ENCODE assay signal across 16 cellular contexts in genomic region chr3:194268659-194269487, GRCh38.
DNase-seq lines count a peak whose midpoint lies in the region; ATAC-seq and TF ChIP-seq lines count a peak whose summit lies in the region.
"Had no signal": no experiment of that assay in that cellular context is flagged by ENCODE, and none has a peak within 500 bp of the region (broad histone marks: within the 10 kb centered on the region; RNA-seq: fewer than 3 reads in every experiment).

No MANE protein-coding gene starts in this region.

- no peaks in the 10 kb centered on the region for H3K36me3 Mint-ChIP-seq in activated CD4-positive, alpha-beta T cell treated with anti-CD3 and anti-CD28 coated beads for 36 hours (ENCODE audit: low read depth)
- H3K36me3 Mint-ChIP-seq in T-helper 17 cell (ENCODE audit: low read depth) = peaks cover 2% of the 10 kb centered on the region
- H3K36me3 Mint-ChIP-seq: activated CD8-positive, alpha-beta memory T cell treated with anti-CD3 and anti-CD28 coated beads, Interleukin-2, amount 10 ng/mL, durations not matched to agents 7 days and 5 days; naive B cell had no signal

- no peaks in the 10 kb centered on the region for H3K9me2 ChIP-seq in GM23248 (ENCODE audit: insufficient read depth)

- no peak overlapping the region for H3K4me2 ChIP-seq in GM23248 (ENCODE audit: unreplicated experiment)

- H2AFZ ChIP-seq in GM23248 = peak overlapping the region; percentile 75

- CTCF ChIA-PET in activated CD4-positive, alpha-beta T cell treated with anti-CD3 and anti-CD28 coated beads for 36 hours (lab: Charles Lee) = interaction anchor here (0.7 to 0.8 kb wide), 4 partner anchors 13 to 314 kb away, joined by 3 read pairs; no protein-coding TSS in a partner anchor

- DNase-seq in GM23248 = no peak
- peak; percentile 50 for DNase-seq in SW480 (ENCODE audit: low spot score)
- DNase-seq in sciatic nerve (ENCODE audit: low spot score) = peak; percentile 42
- no peak for DNase-seq in activated CD4-positive, alpha-beta T cell treated with anti-CD3 and anti-CD28 coated beads for 36 hours
- no peak for DNase-seq in T-helper 17 cell
- DNase-seq: activated CD8-positive, alpha-beta memory T cell treated with anti-CD3 and anti-CD28 coated beads, Interleukin-2, amount 10 ng/mL, durations not matched to agents 7 days and 5 days; activated naive CD4-positive, alpha-beta T cell treated with Interleukin-2 at 50 U/mL for 16 hours; naive B cell; NCI-H1092; NCI-H226; stimulated activated naive CD8-positive, alpha-beta T cell treated with anti-CD3 and anti-CD28 coated beads, Interleukin-15, Interleukin-2, amounts not matched to agents 100 U/mL and 50 U/mL, for 24 hours had no signal

- H3K27me3 ChIP-seq in GM23248 (replicated peaks; ENCODE audit: insufficient read depth) = no peaks in the 10 kb centered on the region
- H3K27me3 ChIP-seq in liver (ENCODE audit: control insufficient read depth in 4 of 4, insufficient read depth in 4 of 4, low read length in 3 of 4) = no peaks in the 10 kb centered on the region

- 94 to 97% methylated on average over 12 of the region's 12 CpGs for WGBS in GM23248 (ENCODE audit: low coverage in 1 of 2, low lambda C conversion rate in 2 of 2, missing lambda C conversion rate in 2 of 2), 2 experiments
- 89% methylated on average over 12 of the region's 12 CpGs for WGBS in liver

- no peak overlapping the region for H3K9ac ChIP-seq in GM23248
- no peak overlapping the region for H3K9ac ChIP-seq in liver (ENCODE audit: low read depth in 1 of 2, low read length in 2 of 2)

- H3K4me1 Mint-ChIP-seq in activated CD4-positive, alpha-beta T cell treated with anti-CD3 and anti-CD28 coated beads for 36 hours = peaks cover 2% of the 10 kb centered on the region
- peaks cover 7% of the 10 kb centered on the region for H3K4me1 Mint-ChIP-seq in T-helper 17 cell

- no peaks in the 10 kb centered on the region for H3K9me3 Mint-ChIP-seq in activated CD4-positive, alpha-beta T cell treated with anti-CD3 and anti-CD28 coated beads for 36 hours (ENCODE audit: low read depth)
- H3K9me3 Mint-ChIP-seq: naive B cell had no signal

- in situ Hi-C loops in GM23248 (cut with MboI) = no loop called here

- TF ChIP-seq RAD21 in liver (IDR thresholded peaks at IDR 0.05) = no peak

- peaks cover 4% of the 10 kb centered on the region for H3K27me3 Mint-ChIP-seq in activated CD4-positive, alpha-beta T cell treated with anti-CD3 and anti-CD28 coated beads for 36 hours
- H3K27me3 Mint-ChIP-seq in T-helper 17 cell = peaks cover 19% of the 10 kb centered on the region

- POLR2A ChIA-PET in activated CD4-positive, alpha-beta T cell treated with anti-CD3 and anti-CD28 coated beads for 36 hours (lab: Charles Lee) = interaction anchor here (0.7 kb wide), 1 partner anchor 57 kb away, joined by 3 read pairs; no protein-coding TSS in a partner anchor

- H3K4me1 ChIP-seq in GM23248 (ENCODE audit: insufficient read depth) (peaks cover 25% of the 10 kb centered on the region), liver (ENCODE audit: control insufficient read depth in 4 of 4, insufficient read depth in 4 of 4, low read length in 3 of 4) (peaks cover 15 to 43% (median 34%) of the 10 kb centered on the region in 4 donors)

- intact Hi-C loops in sciatic nerve (cut with DNase I) = no loop called here
- intact Hi-C loops in activated CD4-positive, alpha-beta T cell treated with anti-CD3 and anti-CD28 coated beads for 36 hours (cut with DNase I, micrococcal nuclease) = no loop called here

- H3F3A ChIP-seq in GM23248 (ENCODE audit: insufficient read depth) = peaks cover 8% of the 10 kb centered on the region

- TF ChIP-seq CTCF in liver (IDR thresholded peaks at IDR 0.05; ENCODE audit: low read depth, low read length, missing input control) = no peak

- H3K27ac ChIP-seq in GM23248 (no peak overlapping the region), liver (ENCODE audit: low read depth in 1 of 2, low read length in 2 of 2) (peak overlapping the region; percentile 84 to 96)

- H3K9me3 ChIP-seq in GM23248 (ENCODE audit: low read depth) (no peaks in the 10 kb centered on the region), liver (ENCODE audit: control insufficient read depth in 4 of 4, low read length in 3 of 4) (no peaks in the 10 kb centered on the region), T-helper 17 cell (ENCODE audit: control insufficient read depth, low read length, poor library complexity, severe bottlenecking) (no peaks in the 10 kb centered on the region)

- no peak overlapping the region for H3K4me3 Mint-ChIP-seq in activated CD4-positive, alpha-beta T cell treated with anti-CD3 and anti-CD28 coated beads for 36 hours
- H3K4me3 Mint-ChIP-seq in T-helper 17 cell = no peak overlapping the region
- H3K4me3 Mint-ChIP-seq: activated CD8-positive, alpha-beta memory T cell treated with anti-CD3 and anti-CD28 coated beads, Interleukin-2, amount 10 ng/mL, durations not matched to agents 7 days and 5 days had no signal

- H3K79me2 ChIP-seq in GM23248 (ENCODE audit: insufficient read depth) = no peaks in the 10 kb centered on the region

- no peak overlapping the region for H3K27ac Mint-ChIP-seq in activated CD4-positive, alpha-beta T cell treated with anti-CD3 and anti-CD28 coated beads for 36 hours
- no peak overlapping the region for H3K27ac Mint-ChIP-seq in T-helper 17 cell
- H3K27ac Mint-ChIP-seq: activated CD8-positive, alpha-beta memory T cell treated with anti-CD3 and anti-CD28 coated beads, Interleukin-2, amount 10 ng/mL, durations not matched to agents 7 days and 5 days had no signal

- H3K4me3 ChIP-seq in GM23248 (no peak overlapping the region), liver (ENCODE audit: low read depth in 1 of 3, low read length in 3 of 3) (no peak overlapping the region)
- H3K4me3 ChIP-seq: skin epidermis had no signal

- no peaks in the 10 kb centered on the region for H4K20me1 ChIP-seq in GM23248 (ENCODE audit: insufficient read depth)

- no peaks in the 10 kb centered on the region for H3K36me3 ChIP-seq in GM23248 (ENCODE audit: low read depth)
- H3K36me3 ChIP-seq in liver (ENCODE audit: control insufficient read depth in 4 of 4, insufficient read depth in 3 of 4, low read depth in 1 of 4, low read length in 3 of 4) = no peaks in the 10 kb centered on the region

- ATAC-seq in sciatic nerve = no peak
- ATAC-seq in HG03521 (IDR thresholded peaks at IDR 0.05; ENCODE audit: unreplicated experiment) = no peak
- no peak for ATAC-seq in GM18511 (IDR thresholded peaks at IDR 0.05; ENCODE audit: unreplicated experiment)
- ATAC-seq in activated CD4-positive, alpha-beta T cell treated with anti-CD3 and anti-CD28 coated beads for 36 hours = no peak
- no peak for ATAC-seq in T-helper 17 cell
- ATAC-seq: activated CD8-positive, alpha-beta memory T cell treated with anti-CD3 and anti-CD28 coated beads, Interleukin-2, amount 10 ng/mL, durations not matched to agents 7 days and 5 days; SK-N-SH treated with all-trans-retinoic acid at 6 μM for 48 hours; stimulated activated naive CD8-positive, alpha-beta T cell treated with anti-CD3 and anti-CD28 coated beads, Interleukin-15, Interleukin-2, amounts not matched to agents 100 U/mL and 50 U/mL, for 24 hours had no signal

TF ChIP-seq in liver, 16 proteins besides CTCF, POLR2A, EP300 and RAD21:
- no peak for TF ChIP-seq FOXA2 (IDR thresholded peaks at IDR 0.05)
- TF ChIP-seq ATF3 (IDR thresholded peaks at IDR 0.05) = no peak
- no peak for TF ChIP-seq YY1 (IDR thresholded peaks at IDR 0.05)
- TF ChIP-seq TAF1 (conservative IDR thresholded peaks at IDR 0.05) = no peak
- TF ChIP-seq MAX (IDR thresholded peaks at IDR 0.05) = no peak
- TF ChIP-seq ZBTB33 (IDR thresholded peaks at IDR 0.05) = no peak
- no peak for TF ChIP-seq HNF4G (IDR thresholded peaks at IDR 0.05)
- TF ChIP-seq HNF4A (conservative IDR thresholded peaks at IDR 0.05) = no peak
- TF ChIP-seq FOXA1 (IDR thresholded peaks at IDR 0.05) = no peak
- no peak for TF ChIP-seq JUND (IDR thresholded peaks at IDR 0.05)
- TF ChIP-seq NR2F2 (IDR thresholded peaks at IDR 0.05) = no peak

Comparison
In these comparisons a context has a peak if more than half of its experiments do, and no peak if none do; other contexts are left out.
1. DNase-seq: peak in SW480 (single experiment) and sciatic nerve (single experiment); none in GM23248 (single experiment), activated CD4-positive, alpha-beta T cell treated with anti-CD3 and anti-CD28 coated beads for 36 hours (single experiment) and T-helper 17 cell (0 of 3).